Comparison of ENCODE assay signal across 11 cellular contexts in genomic region chr14:45742187-45742586, GRCh38.
"Had no signal": no experiment of that assay in that cellular context is flagged by ENCODE, and none has a peak within 500 bp of the region (broad histone marks: within the 10 kb centered on the region; RNA-seq: fewer than 3 reads in every experiment).

No MANE protein-coding gene starts in this region.

- H3K36me3 ChIP-seq: HAP-1 had no signal

- H3K27ac ChIP-seq: GM23248 had no signal

- H3K9me3 ChIP-seq: HAP-1 had no signal

- H3K4me2 ChIP-seq: GM23338 had no signal

- H3K9ac ChIP-seq: GM23248 had no signal

- H2AFZ ChIP-seq: GM23248, GM23338 had no signal

- ATAC-seq: GM23338, HCT116 had no signal

- H3K4me3 ChIP-seq: GM23248, GM23338, HAP-1 had no signal

- H3K4me1 ChIP-seq: HAP-1 had no signal

- FAIRE-seq: H1, H54 had no signal

- DNase-seq: GM23248, GOT3, H7, H9, HCEC 1CT, HFFc6 had no signal
